ENCODE assay signal across 10 cellular contexts in genomic region chr15:64623347-64624024, GRCh38.
A peak's percentile ranks its signal among the peaks of the same experiment; 100 is the strongest.
DNase-seq lines count a peak whose midpoint lies in the region; ATAC-seq and TF ChIP-seq lines count a peak whose summit lies in the region.
"Had no signal": no experiment of that assay in that cellular context is flagged by ENCODE, and none has a peak within 500 bp of the region (broad histone marks: within the 10 kb centered on the region; RNA-seq: fewer than 3 reads in every experiment).

No MANE protein-coding gene starts in this region.

- H3K27ac ChIP-seq in gastroesophageal sphincter, result peak overlapping the region in 3 of 4 donors; percentile 46 to 64 (median 55)
- H3K27ac ChIP-seq in temporal lobe (ENCODE audit: low read depth, low read length), result peak overlapping the region; percentile 52
- H3K27ac ChIP-seq in SJCRH30, result no peak overlapping the region

- no peak overlapping the region for H3K4me3 ChIP-seq in gastroesophageal sphincter
- no peak overlapping the region for H3K4me3 ChIP-seq in SJCRH30

- H3K9me3 ChIP-seq in gastroesophageal sphincter (no peaks in the 10 kb centered on the region), SJCRH30 (replicated peaks) (no peaks in the 10 kb centered on the region)

- H3K36me3 Mint-ChIP-seq in activated CD8-positive, alpha-beta T cell treated with anti-CD3 and anti-CD28 coated beads, Interleukin-2, amount 10 ng/mL, durations not matched to agents 7 days and 5 days (ENCODE audit: low read depth), result peaks cover 25% of the 10 kb centered on the region

- no peak for TF ChIP-seq POLR2A in gastroesophageal sphincter (IDR thresholded peaks at IDR 0.05)

- peaks cover 87% of the 10 kb centered on the region for H3K4me1 Mint-ChIP-seq in activated CD8-positive, alpha-beta T cell treated with anti-CD3 and anti-CD28 coated beads, Interleukin-2, amount 10 ng/mL, durations not matched to agents 7 days and 5 days (ENCODE audit: low read depth)

- H3K4me1 ChIP-seq in gastroesophageal sphincter, result peaks cover 17 to 71% (median 25%) of the 10 kb centered on the region in 3 donors
- H3K4me1 ChIP-seq in SJCRH30, result no peaks in the 10 kb centered on the region

- CTCF ChIA-PET in activated CD8-positive, alpha-beta T cell treated with anti-CD3 and anti-CD28 coated beads, Interleukin-2, amount 10 ng/mL, durations not matched to agents 7 days and 5 days (lab: Charles Lee), result interaction anchor here (1.2 to 2.7 kb wide), 3 partner anchors 11 to 50 kb away, joined by 3 to 8 read pairs (median 3); no protein-coding TSS in a partner anchor

- H3K4me3 Mint-ChIP-seq in activated CD8-positive, alpha-beta T cell treated with anti-CD3 and anti-CD28 coated beads, Interleukin-2, amount 10 ng/mL, durations not matched to agents 7 days and 5 days, result peak overlapping the region; percentile 60

- WGBS in gastroesophageal sphincter (ENCODE audit: low coverage in 1 of 2), 2 donors, result 77 to 81% methylated on average over 2 of the region's 2 CpGs

- H3K27ac Mint-ChIP-seq in activated CD8-positive, alpha-beta T cell treated with anti-CD3 and anti-CD28 coated beads, Interleukin-2, amount 10 ng/mL, durations not matched to agents 7 days and 5 days, result peak overlapping the region; percentile 95

- intact Hi-C loops in left cardiac atrium (cut with DNase I), result no loop called here

- H3K9me3 Mint-ChIP-seq in activated CD8-positive, alpha-beta T cell treated with anti-CD3 and anti-CD28 coated beads, Interleukin-2, amount 10 ng/mL, durations not matched to agents 7 days and 5 days (ENCODE audit: insufficient read depth), result no peaks in the 10 kb centered on the region

- DNase-seq in activated effector memory CD4-positive, alpha-beta T cell treated with anti-CD3 and anti-CD28 coated beads, Interleukin-2, amount 50 U/mL, for 16 hours, result peak; percentile 68
- no peak for DNase-seq in activated effector memory CD4-positive, alpha-beta T cell treated with Interleukin-2 at 50 U/mL for 16 hours
- DNase-seq in activated CD8-positive, alpha-beta T cell treated with anti-CD3 and anti-CD28 coated beads, Interleukin-2, amount 10 ng/mL, durations not matched to agents 7 days and 5 days, result peak; percentile 28
- DNase-seq in SJCRH30 (no peak), GF-D8 (lab: John Stamatoyannopoulos, UW) (no peak), left cardiac atrium (no peak)
- DNase-seq: NCI-H510A had no signal

- no peak for TF ChIP-seq CTCF in gastroesophageal sphincter (IDR thresholded peaks at IDR 0.05)

- H3K36me3 ChIP-seq in gastroesophageal sphincter (no peaks in the 10 kb centered on the region), SJCRH30 (peaks cover 8% of the 10 kb centered on the region; the same call in 1 of the 2 replicates)

- H3K27me3 ChIP-seq in gastroesophageal sphincter, result no peaks in the 10 kb centered on the region
- H3K27me3 ChIP-seq in SJCRH30, result no peaks in the 10 kb centered on the region

- TF ChIP-seq EP300 in gastroesophageal sphincter (IDR thresholded peaks at IDR 0.05), result no peak

- POLR2A ChIA-PET in activated CD8-positive, alpha-beta T cell treated with anti-CD3 and anti-CD28 coated beads, Interleukin-2, amount 10 ng/mL, durations not matched to agents 7 days and 5 days (lab: Charles Lee), result no interaction called here

- no peaks in the 10 kb centered on the region for H3K27me3 Mint-ChIP-seq in activated CD8-positive, alpha-beta T cell treated with anti-CD3 and anti-CD28 coated beads, Interleukin-2, amount 10 ng/mL, durations not matched to agents 7 days and 5 days (ENCODE audit: low read depth)

- ATAC-seq in activated CD8-positive, alpha-beta T cell treated with anti-CD3 and anti-CD28 coated beads, Interleukin-2, amount 10 ng/mL, durations not matched to agents 7 days and 5 days, result peak; percentile 10
- ATAC-seq in gastroesophageal sphincter, result no peak
- no peak for ATAC-seq in left cardiac atrium
- ATAC-seq: HepG2 had no signal

Comparison
In these comparisons a context has a peak if more than half of its experiments do, and no peak if none do; other contexts are left out.
1. DNase-seq: peak in activated effector memory CD4-positive, alpha-beta T cell treated with anti-CD3 and anti-CD28 coated beads, Interleukin-2, amount 50 U/mL, for 16 hours (single experiment) and activated CD8-positive, alpha-beta T cell treated with anti-CD3 and anti-CD28 coated beads, Interleukin-2, amount 10 ng/mL, durations not matched to agents 7 days and 5 days (single experiment); none in activated effector memory CD4-positive, alpha-beta T cell treated with Interleukin-2 at 50 U/mL for 16 hours (single experiment), SJCRH30 (0 of 2), GF-D8 (single experiment) and left cardiac atrium (single experiment).